ENCODE assay signal across 22 cellular contexts in genomic region chr2:16248571-16249105, GRCh38.
DNase-seq lines count a peak whose midpoint lies in the region; ATAC-seq, FAIRE-seq and TF ChIP-seq lines count a peak whose summit lies in the region.
"Had no signal": no experiment of that assay in that cellular context is flagged by ENCODE, and none has a peak within 500 bp of the region (broad histone marks: within the 10 kb centered on the region; RNA-seq: fewer than 3 reads in every experiment).

No MANE protein-coding gene starts in this region.

- ATAC-seq in GM23338 = no peak
- ATAC-seq: HepG2 had no signal

- no peak overlapping the region for H2BK12ac ChIP-seq in H1 (ENCODE audit: low read depth, low read length)

- H3K4me3 Mint-ChIP-seq in GM23338 (no peak overlapping the region), neural crest cell (peak overlapping the region; percentile 53), type B pancreatic cell (peak overlapping the region; percentile 13)
- H3K4me3 Mint-ChIP-seq: CD4-positive, alpha-beta T cell; IgD-negative memory B cell had no signal

- H3K27me3 Mint-ChIP-seq in GM23338 (ENCODE audit: insufficient read depth, low read depth, poor library complexity) (peaks cover 3% of the 10 kb centered on the region), neural crest cell (ENCODE audit: low read depth) (peaks cover 3% of the 10 kb centered on the region), type B pancreatic cell (peaks cover 9% of the 10 kb centered on the region)
- H3K27me3 Mint-ChIP-seq: CD4-positive, alpha-beta T cell had no signal

- H2AFZ ChIP-seq in GM23338 = peak overlapping the region; percentile 98
- peak overlapping the region; percentile 23; the same call in 1 of the 2 replicates for H2AFZ ChIP-seq in H1 (ENCODE audit: low read length)

- DNase-seq in GM23338 (ENCODE audit: low spot score) = no peak
- DNase-seq in H1 (ENCODE audit: low read depth in 1 of 2, low spot score in 2 of 2) = peak in 1 of 2 experiments; percentile 42
- DNase-seq in neural crest cell (ENCODE audit: low read depth, low spot score) = no peak
- DNase-seq in type B pancreatic cell (ENCODE audit: extremely low spot score, unreplicated experiment) = no peak
- no peak for DNase-seq in small intestine
- no peak for DNase-seq in iPS-NIHi7 (ENCODE audit: extremely low spot score)
- no peak for DNase-seq in NOMO-1 treated with DMSO at 0.1 percent for 48 hours (lab: John Stamatoyannopoulos, UW; ENCODE audit: unreplicated experiment)
- DNase-seq: ACHN; Caco-2; CD4-positive, alpha-beta T cell; DMS153; DMS79; GDM1; HCEC 1CT; KG1 had no signal

- H3K18ac ChIP-seq in H1 (ENCODE audit: extremely low read depth, low read length) = peak overlapping the region; percentile 39; the same call in 1 of the 2 replicates

- H3K4me3 ChIP-seq in GM23338 (0 out of 2 replicates have a peak overlapping the region, but pooled peaks have one; percentile 26), H1 (ENCODE audit: extremely low read depth in 1 of 4, insufficient read depth in 2 of 4, low read depth in 3 of 4, low read length in 4 of 4) (no peak overlapping the region), small intestine (ENCODE audit: low read depth in 1 of 2, low read length in 2 of 2) (no peak overlapping the region)

- no peak overlapping the region for H4K91ac ChIP-seq in H1 (replicated peaks; ENCODE audit: insufficient read length, low read length)

- FAIRE-seq in H1 (lab: Jason Lieb, UNC) = no peak
- no peak for FAIRE-seq in small intestine (lab: Jason Lieb, UNC)
- FAIRE-seq: A204.1, D721Med, GM12892, H54, HepG2 had no signal

- no peak overlapping the region for H2BK5ac ChIP-seq in H1 (ENCODE audit: low read depth, low read length)

- H4K20me1 ChIP-seq in GM23338 (replicated peaks; ENCODE audit: insufficient read depth) = no peaks in the 10 kb centered on the region
- no peaks in the 10 kb centered on the region for H4K20me1 ChIP-seq in H1 (replicated peaks in 1 of 2; ENCODE audit: control insufficient read depth in 1 of 2, insufficient read depth in 2 of 2, low read length in 2 of 2)

- H3K79me1 ChIP-seq in H1 (ENCODE audit: low read depth, low read length) = no peaks in the 10 kb centered on the region

- H3K4me1 ChIP-seq in GM23338 (ENCODE audit: insufficient read depth) (peaks cover 18% of the 10 kb centered on the region), H1 (replicated peaks in 1 of 4; ENCODE audit: control insufficient read depth in 3 of 4, insufficient read depth in 4 of 4, low read length in 3 of 4) (peaks cover 0 to 11% (median 8%) of the 10 kb centered on the region in 4 experiments; a peak in 5 of 7 replicates), small intestine (ENCODE audit: control insufficient read depth in 2 of 2, insufficient read depth in 1 of 2, low read depth in 1 of 2, low read length in 1 of 2) (no peaks in the 10 kb centered on the region)

- H3K56ac ChIP-seq in H1 (replicated peaks; ENCODE audit: insufficient read length, low read depth, low read length) = no peak overlapping the region

- no peak overlapping the region for H4K8ac ChIP-seq in H1 (ENCODE audit: extremely low read depth, insufficient read depth, low read length)

- TF ChIP-seq CTCF in GM23338 (conservative IDR thresholded peaks at IDR 0.05; ENCODE audit: low read depth in 2 of 2) = no peak
- TF ChIP-seq CTCF in H1 (IDR thresholded peaks at IDR 0.05; ENCODE audit: control extremely low read depth in 1 of 3, insufficient read depth in 1 of 3, low read depth in 1 of 3, low read length in 3 of 3) = no peak
- TF ChIP-seq CTCF in neural crest cell (conservative IDR thresholded peaks at IDR 0.05) = no peak
- no peak for TF ChIP-seq CTCF in type B pancreatic cell (conservative IDR thresholded peaks at IDR 0.05)

- no peak overlapping the region for H3K27ac ChIP-seq in GM23338 (ENCODE audit: low read depth)
- no peak overlapping the region for H3K27ac ChIP-seq in H1 (ENCODE audit: low read depth, low read length)
- H3K27ac ChIP-seq in small intestine (ENCODE audit: low read depth in 1 of 2, low read length in 1 of 2) = no peak overlapping the region
- H3K27ac ChIP-seq: C4-2B had no signal

- H3K4me2 ChIP-seq in GM23338 (peak overlapping the region; percentile 70), H1 (ENCODE audit: insufficient read depth in 1 of 2, low read depth in 2 of 2, low read length in 2 of 2) (no peak overlapping the region)

- H2BK120ac ChIP-seq in H1 (replicated peaks; ENCODE audit: low read depth, low read length) = no peak overlapping the region

- no peak overlapping the region for H2AK5ac ChIP-seq in H1 (ENCODE audit: low read depth, low read length)

- TF ChIP-seq EP300 in H1 (IDR thresholded peaks at IDR 0.05; ENCODE audit: borderline replicate concordance in 1 of 2, low read depth in 2 of 2, low read length in 2 of 2) = no peak

- H3K4me1 Mint-ChIP-seq in GM23338 (peaks cover 20% of the 10 kb centered on the region), neural crest cell (peaks cover 72% of the 10 kb centered on the region), type B pancreatic cell (ENCODE audit: unreplicated experiment) (peaks cover 50% of the 10 kb centered on the region)

- peak overlapping the region; percentile 4; the same call in 1 of the 2 replicates for H2BK15ac ChIP-seq in H1 (ENCODE audit: low read length)

- H3K9me3 ChIP-seq in H1 (ENCODE audit: insufficient read depth in 2 of 2, low read depth in 1 of 2, low read length in 1 of 2) = no peaks in the 10 kb centered on the region
- H3K9me3 ChIP-seq in small intestine (ENCODE audit: control insufficient read depth, low read depth) = no peaks in the 10 kb centered on the region
- H3K9me3 ChIP-seq: Caco-2 had no signal

- H3K27me3 ChIP-seq in GM23338 (ENCODE audit: insufficient read depth) (no peaks in the 10 kb centered on the region), H1 (replicated peaks in 1 of 4; ENCODE audit: control insufficient read depth in 3 of 4, extremely low read depth in 1 of 4, insufficient read depth in 3 of 4, low read length in 3 of 4) (no peaks in the 10 kb centered on the region), small intestine (ENCODE audit: control insufficient read depth in 2 of 2, insufficient read depth in 2 of 2, low read length in 2 of 2) (peaks cover 0 to 4% of the 10 kb centered on the region in 2 donors)

- H4K5ac ChIP-seq in H1 (ENCODE audit: insufficient read length, low read depth, low read length) = no peak overlapping the region

- no peak for TF ChIP-seq RAD21 in H1 (IDR thresholded peaks at IDR 0.05 in 1 of 2, conservative IDR thresholded peaks at IDR 0.05 in 1 of 2; ENCODE audit: low read depth in 2 of 2, low read length in 2 of 2)

- WGBS in H1 (ENCODE audit: extremely low coverage in 1 of 2, insufficient coverage in 1 of 2, insufficient read length in 1 of 2, insufficient replicate concordance in 2 of 2, low coverage in 1 of 2, low lambda C conversion rate in 2 of 2, missing lambda C conversion rate in 1 of 2), 2 experiments = 79% methylated on average over 5 of the region's 5 CpGs; no CpG with 5 or more reads in 1 of the 2 experiments
- 81 to 91% (median 84%) methylated on average over 5 of the region's 5 CpGs for WGBS in small intestine, 3 donors

- 0 out of 2 replicates have a peak, but pooled peaks cover 5% of the 10 kb centered on the region for H3K9me2 ChIP-seq in GM23338 (ENCODE audit: insufficient read depth)

- H3K23me2 ChIP-seq in H1 (ENCODE audit: low read depth, low read length) = no peaks in the 10 kb centered on the region

- TF ChIP-seq POLR2A in H1 (IDR thresholded peaks at IDR 0.05; ENCODE audit: control extremely low read depth in 1 of 2, low read depth in 2 of 2, low read length in 2 of 2) = no peak

- H3K79me2 ChIP-seq in GM23338 (replicated peaks; ENCODE audit: insufficient read depth) = no peaks in the 10 kb centered on the region
- H3K79me2 ChIP-seq in H1 (ENCODE audit: control insufficient read depth in 1 of 2, insufficient read depth in 2 of 2, low read length in 2 of 2) = no peaks in the 10 kb centered on the region

- no peaks in the 10 kb centered on the region; the same call in 2 of the 3 replicates for H3K9me3 Mint-ChIP-seq in GM23338
- H3K9me3 Mint-ChIP-seq in neural crest cell = no peaks in the 10 kb centered on the region
- H3K9me3 Mint-ChIP-seq in type B pancreatic cell = peaks cover 3% of the 10 kb centered on the region
- H3K9me3 Mint-ChIP-seq: CD4-positive, alpha-beta T cell; IgD-negative memory B cell had no signal

- POLR2A ChIA-PET in H1 (lab: Charles Lee; ENCODE audit: partially characterized antibody) = no interaction called here

- no peaks in the 10 kb centered on the region; the same call in 1 of the 2 replicates for H3K36me3 ChIP-seq in GM23338 (ENCODE audit: insufficient read depth)
- H3K36me3 ChIP-seq in H1 (ENCODE audit: control insufficient read depth in 2 of 4, insufficient read depth in 4 of 4, low read length in 3 of 4) = no peaks in the 10 kb centered on the region
- no peaks in the 10 kb centered on the region for H3K36me3 ChIP-seq in small intestine (ENCODE audit: control insufficient read depth in 2 of 2, insufficient read depth in 2 of 2, low read length in 2 of 2)

- H3K14ac ChIP-seq in H1 (ENCODE audit: insufficient read length) = no peak overlapping the region

- no peak overlapping the region for H3K4ac ChIP-seq in H1 (replicated peaks; ENCODE audit: insufficient read length, low read depth, low read length)

- no peak overlapping the region for H3K23ac ChIP-seq in H1 (ENCODE audit: insufficient read length)

- no peaks in the 10 kb centered on the region for H3F3A ChIP-seq in GM23338 (replicated peaks; ENCODE audit: low read depth)

- CTCF ChIA-PET in H1 (lab: Charles Lee; ENCODE audit: partially characterized antibody) = interaction anchor here (0.8 to 1.0 kb wide), 2 partner anchors 33 to 583 kb away, joined by 3 to 5 read pairs; no protein-coding TSS in a partner anchor

- H2BK20ac ChIP-seq in H1 (ENCODE audit: low read length) = peak overlapping the region; percentile 75; the same call in 1 of the 2 replicates

- H3K36me3 Mint-ChIP-seq in GM23338 (ENCODE audit: low read depth) (no peaks in the 10 kb centered on the region), neural crest cell (ENCODE audit: low read depth) (no peaks in the 10 kb centered on the region), type B pancreatic cell (no peaks in the 10 kb centered on the region)
- H3K36me3 Mint-ChIP-seq: IgD-negative memory B cell had no signal

- no peak overlapping the region for H3K9ac ChIP-seq in H1 (replicated peaks in 1 of 4; ENCODE audit: extremely low read depth in 1 of 4, low read depth in 3 of 4, low read length in 3 of 4)

- H3K27ac Mint-ChIP-seq in GM23338 (no peak overlapping the region), neural crest cell (ENCODE audit: unreplicated experiment) (peak overlapping the region; percentile 65), type B pancreatic cell (peak overlapping the region; percentile 74)
- H3K27ac Mint-ChIP-seq: CD4-positive, alpha-beta T cell; IgD-negative memory B cell had no signal

TF ChIP-seq in H1, 55 proteins besides CTCF, POLR2A, EP300 and RAD21 (continues in another document):
- TF ChIP-seq TAF7 (optimal IDR thresholded peaks at IDR 0.05; ENCODE audit: borderline replicate concordance, low read depth, low read length) = no peak
- no peak for TF ChIP-seq PHF8 (conservative IDR thresholded peaks at IDR 0.05; ENCODE audit: low read depth, low read length)
- TF ChIP-seq RBBP5 (IDR thresholded peaks at IDR 0.05; ENCODE audit: borderline replicate concordance, low read depth, low read length) = no peak
